8 cellular contexts compared by ENCODE assay signal in the genomic region with DNA sequence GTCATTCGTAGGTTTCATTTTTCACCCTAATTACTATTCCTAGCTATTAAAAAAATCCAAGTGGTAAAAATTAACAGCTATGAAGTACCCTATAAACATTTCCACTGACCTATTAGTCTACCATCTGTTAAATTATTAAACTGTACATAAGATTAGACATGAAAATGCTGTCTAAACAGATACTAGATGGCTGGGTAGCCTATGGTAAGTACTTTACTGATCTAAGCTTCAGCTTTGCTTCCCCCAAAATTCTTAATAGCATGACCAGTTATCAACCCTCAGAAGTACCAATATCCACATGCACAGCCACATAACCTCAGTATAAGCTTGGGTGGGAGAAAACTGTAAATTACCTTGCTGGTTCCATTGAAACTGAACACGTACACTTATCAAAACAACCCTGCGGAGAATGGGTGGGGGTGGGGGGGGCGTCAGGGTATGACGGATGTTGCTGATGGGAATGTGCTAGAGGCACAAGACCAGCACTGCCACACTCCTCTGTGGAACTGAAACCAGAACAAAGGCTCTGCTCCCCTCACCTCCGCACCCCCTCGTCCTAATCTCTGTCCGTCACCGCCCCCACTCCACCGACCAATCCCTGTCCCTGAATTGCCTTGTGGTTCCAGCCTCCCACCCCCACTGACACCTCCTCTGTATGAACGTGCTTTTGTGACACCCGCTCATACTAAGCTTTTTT.
DNase-seq lines count a peak whose midpoint lies in the region; ATAC-seq and TF ChIP-seq lines count a peak whose summit lies in the region.

No MANE protein-coding gene starts in this region.

- peak; percentile 19 for DNase-seq in activated CD4-positive, CD25-positive, alpha-beta regulatory T cell treated with anti-CD3 and anti-CD28 coated beads, Interleukin-2, amount 50 U/mL, for 16 hours (ENCODE audit: low read depth, low spot score)
- peak; percentile 54 for DNase-seq in effector CD4-positive, alpha-beta T cell
- peak; percentile 34 for DNase-seq in stimulated activated CD4-positive, alpha-beta T cell treated with anti-CD3 and anti-CD28 coated beads, Interleukin-2, amount 100 ng/mL, for 4 hours (ENCODE audit: low read depth)
- no peak for DNase-seq in DMS 273 (lab: John Stamatoyannopoulos, UW; ENCODE audit: unreplicated experiment)
- DNase-seq in GOT3 (lab: John Stamatoyannopoulos, UW): no peak
- no peak for DNase-seq in NCI-H1417 treated with DMSO at 0.1 percent for 48 hours (lab: John Stamatoyannopoulos, UW)

- peak; percentile 58 for TF ChIP-seq POLR2A in GM19193 (IDR thresholded peaks at IDR 0.05; ENCODE audit: extremely low read depth, insufficient read depth, insufficient read length)

- ATAC-seq in HG03108 (IDR thresholded peaks at IDR 0.05; ENCODE audit: unreplicated experiment): peak; percentile 56

Comparison
In these comparisons a context has a peak if more than half of its experiments do, and no peak if none do; other contexts are left out.
1. DNase-seq: peak in activated CD4-positive, CD25-positive, alpha-beta regulatory T cell treated with anti-CD3 and anti-CD28 coated beads, Interleukin-2, amount 50 U/mL, for 16 hours (single experiment), effector CD4-positive, alpha-beta T cell (single experiment) and stimulated activated CD4-positive, alpha-beta T cell treated with anti-CD3 and anti-CD28 coated beads, Interleukin-2, amount 100 ng/mL, for 4 hours (single experiment); none in DMS 273 (single experiment), GOT3 (single experiment) and NCI-H1417 treated with DMSO at 0.1 percent for 48 hours (single experiment).